8 cellular contexts compared by ENCODE assay signal in genomic region chr11:117907276-117908110, GRCh38. TPM values are rescaled to one million over a fixed set of nuclear protein-coding genes. Genes with fewer than 3 reads are reported as not detected.
DNase-seq lines count a peak whose midpoint lies in the region; ATAC-seq and TF ChIP-seq lines count a peak whose summit lies in the region.

No MANE protein-coding gene starts in this region.

- ATAC-seq in foreskin keratinocyte (peak; percentile 99), GM18498 (IDR thresholded peaks at IDR 0.05; ENCODE audit: unreplicated experiment) (no peak)

- TF ChIP-seq CTCF in foreskin keratinocyte (conservative IDR thresholded peaks at IDR 0.05) (no peak), neural progenitor cell (IDR thresholded peaks at IDR 0.05) (no peak)

- H3K36me3 Mint-ChIP-seq in neural progenitor cell, result no peaks in the 10 kb centered on the region

- no peak overlapping the region for H2AFZ ChIP-seq in neural progenitor cell (replicated peaks)

- H3K27ac Mint-ChIP-seq in neural progenitor cell, result peak overlapping the region; percentile 12

- H4K20me1 ChIP-seq in neural progenitor cell (ENCODE audit: low read depth), result no peaks in the 10 kb centered on the region

- H3K4me2 ChIP-seq in neural progenitor cell, result peak overlapping the region; percentile 57

- H3K27ac ChIP-seq in foreskin keratinocyte (peak overlapping the region; percentile 98), neural progenitor cell (no peak overlapping the region)

- H3K9me3 ChIP-seq in neural progenitor cell (ENCODE audit: low read depth), result no peaks in the 10 kb centered on the region

- H3K27me3 Mint-ChIP-seq in neural progenitor cell (ENCODE audit: insufficient read depth, low read depth), result peaks cover 7% of the 10 kb centered on the region

- peaks cover 5% of the 10 kb centered on the region for H3K4me1 ChIP-seq in foreskin keratinocyte
- H3K4me1 ChIP-seq in neural progenitor cell, result no peaks in the 10 kb centered on the region

- H3K36me3 ChIP-seq in neural progenitor cell, result no peaks in the 10 kb centered on the region

- peak; percentile 97 for DNase-seq in Daoy (ENCODE audit: low read depth)
- DNase-seq in Jurkat, Clone E6-1 (ENCODE audit: low read depth, low spot score), result peak; percentile 88
- DNase-seq in RPMI7951 (ENCODE audit: low read depth), result peak; percentile 92
- peak; percentile 50 for DNase-seq in activated T-helper 9 cell treated with anti-CD3 and anti-CD28 coated beads, Interleukin-2, amount 50 U/mL, for 16 hours (ENCODE audit: low read depth)
- peak; percentile 91 to 95 for DNase-seq in foreskin keratinocyte
- DNase-seq in neural progenitor cell (ENCODE audit: low spot score), result peak; percentile 70
- peak; percentile 86 for DNase-seq in superior temporal gyrus (ENCODE audit: extremely low spot score)

- no peaks in the 10 kb centered on the region for H3F3A ChIP-seq in neural progenitor cell (ENCODE audit: low read depth)

- peak overlapping the region; percentile 48 for H3K4me3 ChIP-seq in Jurkat, Clone E6-1 (ENCODE audit: low read length)
- H3K4me3 ChIP-seq in neural progenitor cell, result no peak overlapping the region

- H3K9me3 Mint-ChIP-seq in neural progenitor cell, result no peaks in the 10 kb centered on the region

- H3K4me3 Mint-ChIP-seq in neural progenitor cell, result no peak overlapping the region

- H3K4me1 Mint-ChIP-seq in neural progenitor cell, result peaks cover 22% of the 10 kb centered on the region

- H3K27me3 ChIP-seq in foreskin keratinocyte, result no peaks in the 10 kb centered on the region
- H3K27me3 ChIP-seq in neural progenitor cell, result no peaks in the 10 kb centered on the region

- no peaks in the 10 kb centered on the region for H3K79me2 ChIP-seq in neural progenitor cell (ENCODE audit: low read depth)

- H3K9ac ChIP-seq in neural progenitor cell, result no peak overlapping the region

RNA-seq across cellular contexts. Expression of gene TMPRSS13, which starts 21.7 kb away (rescaled TPM):
- 0.06 and 0.48 TPM in 2 replicates for total RNA-seq in Daoy (2014; rRNA removed; shearing (Covaris generic))
- not detected for polyA plus RNA-seq in Jurkat, Clone E6-1 (2012; ENCODE audit: insufficient read depth, insufficient read length)
- total RNA-seq in RPMI7951 (2014; rRNA removed; shearing (Covaris generic)), result not detected in 2 replicates
- 0.07 and 0.17 TPM in 2 replicates for total RNA-seq in foreskin keratinocyte
- polyA plus RNA-seq in foreskin keratinocyte, result 0.06 and 0.09 TPM in 2 replicates
- total RNA-seq in neural progenitor cell (ENCODE audit: low replicate concordance), result 0.22 TPM in 1 of 2 replicates, not detected in the other

RNA-seq across cellular contexts. Expression of gene FXYD6, which starts 31.0 kb away (rescaled TPM):
- 15.8 and 15.9 TPM in 2 replicates for total RNA-seq in Daoy (2014; rRNA removed; shearing (Covaris generic))
- polyA plus RNA-seq in Jurkat, Clone E6-1 (2012; ENCODE audit: insufficient read depth, insufficient read length), result 3.8 TPM
- total RNA-seq in RPMI7951 (2014; rRNA removed; shearing (Covaris generic)), result 0.24 and 0.78 TPM in 2 replicates
- total RNA-seq in foreskin keratinocyte, result not detected in 2 replicates
- polyA plus RNA-seq in foreskin keratinocyte, result 0.09 and 0.16 TPM in 2 replicates
- total RNA-seq in neural progenitor cell (ENCODE audit: low replicate concordance), result 95.6 and 123 TPM in 2 replicates
